9 cellular contexts compared by ENCODE assay signal in the genomic region with DNA sequence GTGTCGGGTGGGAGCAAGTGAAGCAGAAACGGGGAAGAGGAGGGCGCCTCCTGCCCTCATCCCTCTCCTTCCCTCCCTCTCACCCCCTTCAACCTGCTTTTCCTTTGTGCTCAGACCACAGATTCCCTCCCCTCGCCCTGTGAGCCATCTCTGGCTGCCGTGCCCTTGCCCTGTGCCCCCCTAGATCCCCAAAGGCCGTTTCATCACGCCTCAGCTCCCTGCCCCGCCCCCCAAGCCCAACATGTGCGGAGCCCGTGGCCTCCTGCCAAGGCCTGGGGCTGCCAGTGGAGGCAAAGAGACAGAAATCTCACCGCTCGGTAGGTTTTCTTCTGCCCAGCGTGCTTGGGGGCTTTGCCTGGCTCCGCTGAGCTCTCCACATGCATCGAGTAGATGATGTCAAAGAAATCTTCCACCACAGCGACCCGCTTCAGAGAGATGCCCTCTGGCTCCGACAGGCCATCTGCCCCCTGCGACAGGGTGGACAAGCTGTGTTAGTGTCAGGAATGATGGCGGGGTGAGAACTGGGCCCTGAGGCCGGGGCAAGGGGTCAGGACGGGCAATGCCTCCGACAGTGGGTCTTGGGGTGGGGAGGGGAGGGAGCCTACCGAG. TPM values are rescaled to one million over a fixed set of nuclear protein-coding genes. Genes with fewer than 3 reads are reported as not detected.
DNase-seq lines count a peak whose midpoint lies in the region; ATAC-seq and TF ChIP-seq lines count a peak whose summit lies in the region.
"Had no signal": no experiment of that assay in that cellular context is flagged by ENCODE, and none has a peak within 500 bp of the region (broad histone marks: within the 10 kb centered on the region; RNA-seq: fewer than 3 reads in every experiment).

No MANE protein-coding gene starts in this region.

- CTCF ChIA-PET in activated CD4-positive, alpha-beta T cell treated with anti-CD3 and anti-CD28 coated beads for 36 hours (lab: Charles Lee), result interaction anchor here (0.6 to 11.1 kb wide), 11 partner anchors 12 to 251 kb away, joined by 3 to 214 read pairs (median 3); a partner anchor contains a TSS

- H3K4me1 ChIP-seq in ovary (ENCODE audit: insufficient read depth), result peaks cover 10% of the 10 kb centered on the region

- no peak for TF ChIP-seq EP300 in ovary (IDR thresholded peaks at IDR 0.05)

- 66 to 71% (median 70%) methylated on average over 24 of the region's 24 CpGs for WGBS in ovary, 3 donors

- peaks cover 10% of the 10 kb centered on the region for H3K36me3 Mint-ChIP-seq in activated CD4-positive, alpha-beta T cell treated with anti-CD3 and anti-CD28 coated beads for 36 hours (ENCODE audit: low read depth)
- H3K36me3 Mint-ChIP-seq in chondrocyte (ENCODE audit: low read depth), result no peaks in the 10 kb centered on the region

- H3K27me3 ChIP-seq in ovary, result no peaks in the 10 kb centered on the region

- H3K27ac ChIP-seq in ovary, result no peak overlapping the region
- H3K27ac ChIP-seq: neutrophil had no signal

- H3K36me3 ChIP-seq in ovary, result no peaks in the 10 kb centered on the region
- H3K36me3 ChIP-seq: neutrophil had no signal

- DNase-seq in activated CD4-positive, alpha-beta T cell treated with anti-CD3 and anti-CD28 coated beads for 36 hours, result peak; percentile 66
- DNase-seq in activated CD4-positive, alpha-beta T cell treated with anti-CD3 and anti-CD28 coated beads, Interleukin-2, amount 50 U/mL, for 4 hours, result no peak
- DNase-seq in NCI-H1105 (lab: John Stamatoyannopoulos, UW) (peak; percentile 87), chondrocyte (ENCODE audit: low spot score) (no peak), ovary (peak in 3 of 5 donors; percentile 23 to 41 (median 41))

- no peaks in the 10 kb centered on the region for H3K27me3 Mint-ChIP-seq in activated CD4-positive, alpha-beta T cell treated with anti-CD3 and anti-CD28 coated beads for 36 hours
- H3K27me3 Mint-ChIP-seq in chondrocyte (ENCODE audit: low read depth), result no peaks in the 10 kb centered on the region

- no peak overlapping the region for H3K4me3 ChIP-seq in ovary

- POLR2A ChIA-PET in activated CD4-positive, alpha-beta T cell treated with anti-CD3 and anti-CD28 coated beads for 36 hours (lab: Charles Lee), result interaction anchor here (0.6 to 1.2 kb wide), 4 partner anchors 10 to 415 kb away, joined by 3 to 5 read pairs (median 3); no protein-coding TSS in a partner anchor

- H3K27ac Mint-ChIP-seq in activated CD4-positive, alpha-beta T cell treated with anti-CD3 and anti-CD28 coated beads for 36 hours, result peak overlapping the region; percentile 83
- peak overlapping the region; percentile 27 for H3K27ac Mint-ChIP-seq in chondrocyte (ENCODE audit: unreplicated experiment)

- no peaks in the 10 kb centered on the region for H3K9me3 Mint-ChIP-seq in activated CD4-positive, alpha-beta T cell treated with anti-CD3 and anti-CD28 coated beads for 36 hours (ENCODE audit: low read depth)
- no peaks in the 10 kb centered on the region for H3K9me3 Mint-ChIP-seq in chondrocyte (ENCODE audit: low read depth)

- no peaks in the 10 kb centered on the region for H3K9me3 ChIP-seq in ovary
- H3K9me3 ChIP-seq: neutrophil had no signal

- peak overlapping the region; percentile 43 for H3K4me3 Mint-ChIP-seq in activated CD4-positive, alpha-beta T cell treated with anti-CD3 and anti-CD28 coated beads for 36 hours
- H3K4me3 Mint-ChIP-seq in chondrocyte (ENCODE audit: unreplicated experiment), result no peak overlapping the region

- TF ChIP-seq POLR2A in ovary (IDR thresholded peaks at IDR 0.05), result no peak

- intact Hi-C loops in activated CD4-positive, alpha-beta T cell treated with anti-CD3 and anti-CD28 coated beads for 36 hours (cut with DNase I, micrococcal nuclease), result loop anchor here in 1 of 2 experiments (10.0 kb wide), 1 partner anchor 247 kb away; no protein-coding TSS in a partner anchor
- intact Hi-C loops in ovary (cut with DNase I), result no loop called here

- no peak for ATAC-seq in activated CD4-positive, alpha-beta T cell treated with anti-CD3 and anti-CD28 coated beads for 36 hours
- ATAC-seq in HG03571 (IDR thresholded peaks at IDR 0.05; ENCODE audit: unreplicated experiment) (no peak), GM18868 (IDR thresholded peaks at IDR 0.05; ENCODE audit: unreplicated experiment) (no peak), GM18502 (IDR thresholded peaks at IDR 0.05; ENCODE audit: poor library complexity, unreplicated experiment) (no peak)

- H3K4me1 Mint-ChIP-seq in activated CD4-positive, alpha-beta T cell treated with anti-CD3 and anti-CD28 coated beads for 36 hours, result peaks cover 86% of the 10 kb centered on the region
- peaks cover 42% of the 10 kb centered on the region for H3K4me1 Mint-ChIP-seq in chondrocyte (ENCODE audit: low read depth)

- TF ChIP-seq CTCF in chondrocyte (IDR thresholded peaks at IDR 0.05) (no peak), ovary (IDR thresholded peaks at IDR 0.05) (no peak)

RNA-seq across cellular contexts. Expression of a gene that starts 57.6 kb away (rescaled TPM):
- 10 to 100 TPM; 17.3 to 22.0 TPM for total RNA-seq in activated CD4-positive, alpha-beta T cell treated with anti-CD3 and anti-CD28 coated beads for 36 hours
- 37.7 to 42.7 TPM (median 40.0 TPM) in 3 replicates for total RNA-seq in chondrocyte
- 10 to 100 TPM in 5 of 7 donors, 1 to 10 TPM in 2; 3.3 to 17.1 (median 10.7) TPM for total RNA-seq in ovary
- 1 to 10 TPM; 3.8 to 7.6 TPM for polyA plus RNA-seq in ovary

Comparison
In these comparisons a context has a peak if more than half of its experiments do, and no peak if none do; other contexts are left out.
1. DNase-seq: peak in activated CD4-positive, alpha-beta T cell treated with anti-CD3 and anti-CD28 coated beads for 36 hours (single experiment), NCI-H1105 (single experiment) and ovary (3 of 5); none in activated CD4-positive, alpha-beta T cell treated with anti-CD3 and anti-CD28 coated beads, Interleukin-2, amount 50 U/mL, for 4 hours (0 of 2) and chondrocyte (single experiment).